Comparison of ENCODE assay signal across 8 cellular contexts in genomic region chr6:69722683-69723082, GRCh38.
"Had no signal": no experiment of that assay in that cellular context is flagged by ENCODE, and none has a peak within 500 bp of the region (broad histone marks: within the 10 kb centered on the region; RNA-seq: fewer than 3 reads in every experiment).

No MANE protein-coding gene starts in this region.

- H3K27me3 Mint-ChIP-seq: IgD-negative memory B cell had no signal

- DNase-seq: IMR-90, KBM-7, KG1 had no signal

- H3K9ac ChIP-seq: KMS-11 had no signal

- H3K27ac Mint-ChIP-seq: IgD-negative memory B cell had no signal

- FAIRE-seq: HepG2, HTR-8/SVneo had no signal

- H3K4me3 Mint-ChIP-seq: IgD-negative memory B cell had no signal

- H3K27ac ChIP-seq: HL-60, KMS-11 had no signal

- ATAC-seq: HepG2 had no signal

- H3K4me2 ChIP-seq: KMS-11 had no signal
